19 cellular contexts compared by ENCODE assay signal in the genomic region with DNA sequence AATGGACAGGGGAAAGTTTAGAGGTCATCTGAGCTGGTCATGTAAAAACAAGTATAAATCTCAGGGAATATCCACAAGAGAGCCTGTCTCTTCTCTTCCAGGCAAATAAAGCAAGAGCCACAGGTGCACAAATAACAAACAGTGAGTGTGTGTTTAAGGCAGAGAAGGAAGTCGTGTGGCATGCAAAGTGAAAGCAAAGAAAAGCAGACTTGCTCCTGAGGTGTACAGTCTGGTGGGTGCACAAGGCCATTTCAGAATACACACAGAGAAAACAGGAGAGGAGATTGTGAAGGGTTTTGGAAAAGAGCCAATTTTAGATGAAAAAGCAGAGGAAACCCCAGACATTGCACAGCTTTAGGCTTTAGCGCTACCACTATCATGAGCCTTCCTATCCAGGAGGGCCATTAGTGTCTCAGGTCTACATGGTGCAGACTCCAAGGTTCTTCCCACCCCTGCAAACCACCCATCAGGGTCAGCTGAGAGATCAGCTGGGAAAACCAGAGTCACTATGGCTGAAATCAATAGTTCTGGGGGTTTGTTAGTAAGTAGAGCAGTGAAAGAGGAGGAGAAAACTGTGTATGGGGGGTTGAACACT.
DNase-seq lines count a peak whose midpoint lies in the region; ATAC-seq, FAIRE-seq and TF ChIP-seq lines count a peak whose summit lies in the region.
"Had no signal": no experiment of that assay in that cellular context is flagged by ENCODE, and none has a peak within 500 bp of the region (broad histone marks: within the 10 kb centered on the region; RNA-seq: fewer than 3 reads in every experiment).

No MANE protein-coding gene starts in this region.

- no peaks in the 10 kb centered on the region for H3K27me3 ChIP-seq in spleen (replicated peaks in 1 of 7)
- H3K27me3 ChIP-seq: gastrocnemius medialis, SJCRH30, testis had no signal

- H3K4me1 ChIP-seq in spleen = no peaks in the 10 kb centered on the region
- H3K4me1 ChIP-seq: breast epithelium, gastrocnemius medialis, parathyroid adenoma, SJCRH30, testis had no signal

- peak overlapping the region in 1 of 2 donors; percentile 61 for H3K4me3 Mint-ChIP-seq in activated T-cell treated with anti-CD3 and anti-CD28 coated beads, Interleukin-2, amount 50 U/mL, for 72 hours
- H3K4me3 Mint-ChIP-seq: activated naive CD4-positive, alpha-beta T cell treated with anti-CD3 and anti-CD28 coated beads, Interleukin-2, amount 10 ng/mL, durations not matched to agents 7 days and 5 days had no signal

- peaks cover 28% of the 10 kb centered on the region for H3K27me3 Mint-ChIP-seq in activated T-cell treated with anti-CD3 and anti-CD28 coated beads, Interleukin-2, amount 50 U/mL, for 72 hours (ENCODE audit: low read depth)
- H3K27me3 Mint-ChIP-seq: activated naive CD4-positive, alpha-beta T cell treated with anti-CD3 and anti-CD28 coated beads, Interleukin-2, amount 10 ng/mL, durations not matched to agents 7 days and 5 days had no signal

- peaks cover under 1 to 1% of the 10 kb centered on the region in 2 donors for H3K9me3 Mint-ChIP-seq in activated T-cell treated with anti-CD3 and anti-CD28 coated beads, Interleukin-2, amount 50 U/mL, for 72 hours

- intact Hi-C loops in spleen (cut with DNase I; ENCODE audit: low total_unique reads) = no loop called here

- H3K9me3 ChIP-seq in spleen = no peaks in the 10 kb centered on the region
- H3K9me3 ChIP-seq: breast epithelium, gastrocnemius medialis, mucosa of descending colon, SJCRH30, testis had no signal

- no peaks in the 10 kb centered on the region for H3K4me1 Mint-ChIP-seq in activated T-cell treated with anti-CD3 and anti-CD28 coated beads, Interleukin-2, amount 50 U/mL, for 72 hours (ENCODE audit: low read depth)
- H3K4me1 Mint-ChIP-seq: activated naive CD4-positive, alpha-beta T cell treated with anti-CD3 and anti-CD28 coated beads, Interleukin-2, amount 10 ng/mL, durations not matched to agents 7 days and 5 days had no signal

- TF ChIP-seq CTCF in spleen (IDR thresholded peaks at IDR 0.05 in 8 of 11, conservative IDR thresholded peaks at IDR 0.05 in 3 of 11) = no peak

- H3K27ac ChIP-seq in spleen = no peak overlapping the region
- H3K27ac ChIP-seq: breast epithelium, gastrocnemius medialis, parathyroid adenoma, SJCRH30, testis had no signal

- DNase-seq in activated T-cell treated with anti-CD3 and anti-CD28 coated beads, Interleukin-2, amount 50 U/mL, for 72 hours = no peak
- no peak for DNase-seq in activated T-cell treated with anti-CD3 and anti-CD28 coated beads, Interleukin-2, amount 50 U/mL, for 48 hours
- DNase-seq in NCI-H1105 (lab: John Stamatoyannopoulos, UW) (peak; percentile 12), frontal cortex (ENCODE audit: low spot score in 2 of 2) (no peak), spleen (no peak), GF-D8 (lab: John Stamatoyannopoulos, UW) (no peak)
- DNase-seq: activated naive CD4-positive, alpha-beta T cell treated with anti-CD3 and anti-CD28 coated beads, Interleukin-2, amount 10 ng/mL, durations not matched to agents 7 days and 5 days; Calu3; gastrocnemius medialis; H7; mucosa of descending colon; NCI-H2029; NK-92 treated with Interleukin-12 subunit alpha and Interleukin-12 subunit beta, amount 100 ng/mL, for 24 hours; testis had no signal

- TF ChIP-seq POLR2A in spleen (IDR thresholded peaks at IDR 0.05) = no peak

- no peaks in the 10 kb centered on the region for H3K36me3 ChIP-seq in spleen
- H3K36me3 ChIP-seq: breast epithelium, gastrocnemius medialis, SJCRH30 had no signal

- WGBS in spleen, 5 donors = 2 to 30% (median 15%) methylated on average over 2 of the region's 2 CpGs

- no peak for ATAC-seq in activated T-cell treated with anti-CD3 and anti-CD28 coated beads, Interleukin-2, amount 50 U/mL, for 72 hours (replicated peaks in 1 of 2)
- ATAC-seq in HG02678 (IDR thresholded peaks at IDR 0.05; ENCODE audit: unreplicated experiment) (peak; percentile 81), HG03139 (IDR thresholded peaks at IDR 0.05; ENCODE audit: unreplicated experiment) (no peak)
- ATAC-seq: gastrocnemius medialis, mucosa of descending colon had no signal

- H3K36me3 Mint-ChIP-seq in activated T-cell treated with anti-CD3 and anti-CD28 coated beads, Interleukin-2, amount 50 U/mL, for 72 hours (ENCODE audit: insufficient read depth in 2 of 2) = no peaks in the 10 kb centered on the region
- H3K36me3 Mint-ChIP-seq: activated naive CD4-positive, alpha-beta T cell treated with anti-CD3 and anti-CD28 coated beads, Interleukin-2, amount 10 ng/mL, durations not matched to agents 7 days and 5 days had no signal

- H3K4me3 ChIP-seq in spleen = no peak overlapping the region
- H3K4me3 ChIP-seq: breast epithelium, gastrocnemius medialis, mucosa of descending colon, SJCRH30, testis had no signal

- peak overlapping the region; percentile 13 for H3K27ac Mint-ChIP-seq in activated T-cell treated with anti-CD3 and anti-CD28 coated beads, Interleukin-2, amount 50 U/mL, for 72 hours
- H3K27ac Mint-ChIP-seq: activated naive CD4-positive, alpha-beta T cell treated with anti-CD3 and anti-CD28 coated beads, Interleukin-2, amount 10 ng/mL, durations not matched to agents 7 days and 5 days had no signal

- FAIRE-seq in frontal cortex (lab: Jason Lieb, UNC) = no peak
